18 cellular contexts compared by ENCODE assay signal in genomic region chr6:159473844-159474243, GRCh38.
DNase-seq lines count a peak whose midpoint lies in the region; ATAC-seq and TF ChIP-seq lines count a peak whose summit lies in the region.
"Had no signal": no experiment of that assay in that cellular context is flagged by ENCODE, and none has a peak within 500 bp of the region (broad histone marks: within the 10 kb centered on the region; RNA-seq: fewer than 3 reads in every experiment).

No MANE protein-coding gene starts in this region.

- peak; percentile 50 for ATAC-seq in gastroesophageal sphincter
- ATAC-seq: GM23338, HCT116 had no signal

- H3K27me3 ChIP-seq in gastroesophageal sphincter (no peaks in the 10 kb centered on the region), testis (no peaks in the 10 kb centered on the region)
- H3K27me3 ChIP-seq: SJSA1 had no signal

- H3K4me3 ChIP-seq in astrocyte of the cerebellum (ENCODE audit: low read depth, low read length), result no peak overlapping the region
- no peak overlapping the region for H3K4me3 ChIP-seq in gastroesophageal sphincter
- H3K4me3 ChIP-seq in testis, result no peak overlapping the region
- H3K4me3 ChIP-seq: GM23338, PC-9, SJSA1 had no signal

- TF ChIP-seq EP300 in gastroesophageal sphincter (IDR thresholded peaks at IDR 0.05), result no peak

- H3K36me3 ChIP-seq in gastroesophageal sphincter (no peaks in the 10 kb centered on the region), testis (ENCODE audit: low read depth, missing control alignments) (no peaks in the 10 kb centered on the region)
- H3K36me3 ChIP-seq: SJSA1 had no signal

- in situ Hi-C loops in astrocyte of the cerebellum (cut with HindIII; ENCODE audit: low sequenced_read_pairs), result no loop called here

- DNase-seq in H4 (ENCODE audit: low spot score) (peak; percentile 21), astrocyte of the cerebellum (ENCODE audit: low read depth) (peak; percentile 68), testis (peak; percentile 44), NK-92 (lab: John Stamatoyannopoulos, UW; ENCODE audit: unreplicated experiment) (no peak), NCI-H2029 treated with DMSO at 0.1 percent for 48 hours (lab: John Stamatoyannopoulos, UW) (no peak)
- no peak for DNase-seq in activated CD4-positive, CD25-positive, alpha-beta regulatory T cell treated with anti-CD3 and anti-CD28 coated beads, Interleukin-2, amount 50 U/mL, for 72 hours
- DNase-seq: AML-193, DND-41, NCI-H1092 treated with DMSO at 0.1 percent for 48 hours, NCI-H146, NCI-H2081, NCI-H524, PC-9 had no signal

- TF ChIP-seq CTCF in astrocyte of the cerebellum (IDR thresholded peaks at IDR 0.05; ENCODE audit: low read depth, low read length, missing control alignments) (no peak), gastroesophageal sphincter (IDR thresholded peaks at IDR 0.05) (no peak), testis (IDR thresholded peaks at IDR 0.05) (no peak)

- H3K27ac ChIP-seq in gastroesophageal sphincter (no peak overlapping the region), testis (no peak overlapping the region)
- H3K27ac ChIP-seq: C4-2B, PC-9, SJSA1 had no signal

- H3K4me1 ChIP-seq in gastroesophageal sphincter (peaks cover 0 to 15% (median 0%) of the 10 kb centered on the region in 3 donors), testis (no peaks in the 10 kb centered on the region)
- H3K4me1 ChIP-seq: SJSA1 had no signal

- intact Hi-C loops in testis (cut with DNase I; ENCODE audit: low total_unique reads), result no loop called here

- TF ChIP-seq POLR2A in gastroesophageal sphincter (IDR thresholded peaks at IDR 0.05), result no peak
- TF ChIP-seq POLR2A in testis (IDR thresholded peaks at IDR 0.05), result no peak

- WGBS in gastroesophageal sphincter (ENCODE audit: low coverage in 1 of 2), 2 donors, result 27 to 83% methylated on average over 1 to 3 of the region's 3 CpGs
- 67 to 69% methylated on average over 3 of the region's 3 CpGs for WGBS in testis, 2 donors

- H3K9me3 ChIP-seq in gastroesophageal sphincter, result no peaks in the 10 kb centered on the region
- no peaks in the 10 kb centered on the region for H3K9me3 ChIP-seq in testis
- H3K9me3 ChIP-seq: SJSA1 had no signal

Comparison
In these comparisons a context has a peak if more than half of its experiments do, and no peak if none do; other contexts are left out.
1. DNase-seq: peak in H4 (single experiment), astrocyte of the cerebellum (single experiment) and testis (single experiment); none in activated CD4-positive, CD25-positive, alpha-beta regulatory T cell treated with anti-CD3 and anti-CD28 coated beads, Interleukin-2, amount 50 U/mL, for 72 hours (single experiment), NK-92 (single experiment) and NCI-H2029 treated with DMSO at 0.1 percent for 48 hours (single experiment).